In the genomic region with DNA sequence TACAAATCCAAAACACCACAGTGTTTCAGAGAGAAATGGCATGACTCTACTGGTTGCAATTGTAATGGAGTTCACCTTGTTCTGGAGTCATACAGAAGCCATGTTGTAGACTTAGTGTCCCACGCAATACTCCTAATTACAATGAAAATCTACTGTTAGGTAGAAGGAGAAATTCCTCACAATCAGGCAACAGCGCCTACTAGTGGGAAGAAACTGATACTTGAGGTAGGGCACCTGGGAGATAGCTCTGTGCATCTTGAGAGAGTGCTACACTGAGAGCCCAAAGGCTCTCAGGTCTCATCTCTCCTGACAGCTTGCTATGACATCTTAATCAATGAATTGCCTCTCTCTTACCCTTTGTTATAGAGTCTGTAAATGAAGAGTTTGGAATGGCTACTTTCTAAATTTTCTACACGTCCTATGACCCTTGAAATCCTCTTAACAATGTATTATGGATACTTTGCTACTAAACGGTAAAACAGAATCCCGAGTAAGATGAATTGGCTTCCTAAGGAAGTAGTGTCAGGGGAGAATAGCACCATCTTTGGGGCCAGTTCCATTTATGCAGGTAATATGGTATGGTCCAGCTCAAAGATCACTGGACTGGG, we compare ENCODE assay signal across 9 cellular contexts.
DNase-seq lines count a peak whose midpoint lies in the region; ATAC-seq, FAIRE-seq and TF ChIP-seq lines count a peak whose summit lies in the region.
"Had no signal": no experiment of that assay in that cellular context is flagged by ENCODE, and none has a peak within 500 bp of the region (broad histone marks: within the 10 kb centered on the region; RNA-seq: fewer than 3 reads in every experiment).

No MANE protein-coding gene starts in this region.

- DNase-seq in cardiac muscle cell (ENCODE audit: low read depth in 1 of 2, low spot score in 1 of 2), result peak in 1 of 2 donors; percentile 18
- DNase-seq in Right ventricle myocardium superior, result no peak
- no peak for DNase-seq in astrocyte (ENCODE audit: low read depth)
- DNase-seq in mucosa of descending colon, result peak in 1 of 3 donors; percentile 65
- no peak for DNase-seq in NCI-H446 treated with DMSO at 0.1 percent for 48 hours (lab: John Stamatoyannopoulos, UW)
- DNase-seq in mesenchymal stem cell, result no peak

- H4K8ac ChIP-seq in mesenchymal stem cell (ENCODE audit: low read length), result no peak overlapping the region

- no peak overlapping the region for H2AK5ac ChIP-seq in mesenchymal stem cell (ENCODE audit: low read length, severe bottlenecking)

- H2AFZ ChIP-seq in astrocyte (ENCODE audit: low read depth, low read length), result no peak overlapping the region
- H2AFZ ChIP-seq in mesenchymal stem cell (ENCODE audit: low read depth, low read length), result no peak overlapping the region

- H2BK15ac ChIP-seq in mesenchymal stem cell (ENCODE audit: low read depth, poor library complexity, severe bottlenecking), result no peak overlapping the region

- 88% methylated on average over 4 of the region's 5 CpGs for WGBS in mesenchymal stem cell

- no peaks in the 10 kb centered on the region for H3K27me3 Mint-ChIP-seq in astrocyte (ENCODE audit: low read depth, unreplicated experiment)

- H2BK5ac ChIP-seq in mesenchymal stem cell (ENCODE audit: low read depth, low read length, poor library complexity, severe bottlenecking), result no peak overlapping the region

- intact Hi-C loops in Right ventricle myocardium superior (cut with DNase I) (no loop called here), mucosa of descending colon (cut with DNase I, micrococcal nuclease) (no loop called here)

- H3K4me1 Mint-ChIP-seq in astrocyte (ENCODE audit: low read depth, unreplicated experiment), result peaks cover 8% of the 10 kb centered on the region

- no peak overlapping the region for H3K23ac ChIP-seq in mesenchymal stem cell (ENCODE audit: low read length in 2 of 2)

- peaks cover 10% of the 10 kb centered on the region for H3K36me3 Mint-ChIP-seq in astrocyte (ENCODE audit: low read depth, unreplicated experiment)

- H3K27ac ChIP-seq in cardiac muscle cell (no peak overlapping the region), astrocyte (ENCODE audit: low read depth, low read length) (no peak overlapping the region), mesenchymal stem cell (ENCODE audit: low read length, poor library complexity, severe bottlenecking) (no peak overlapping the region)
- H3K27ac ChIP-seq: epithelial cell of prostate had no signal

- H3K4me1 ChIP-seq in cardiac muscle cell (ENCODE audit: low read depth) (no peaks in the 10 kb centered on the region), astrocyte (ENCODE audit: insufficient read depth, low read length) (peaks cover 3% of the 10 kb centered on the region), mucosa of descending colon (ENCODE audit: low read depth) (no peaks in the 10 kb centered on the region), mesenchymal stem cell (ENCODE audit: control insufficient read depth, insufficient read depth, low read depth, low read length) (no peaks in the 10 kb centered on the region)

- no peak overlapping the region for H4K91ac ChIP-seq in mesenchymal stem cell (ENCODE audit: low read length)

- peak; percentile 72 for FAIRE-seq in astrocyte (lab: Jason Lieb, UNC)

- H3K4me2 ChIP-seq in astrocyte (ENCODE audit: low read length) (no peak overlapping the region), mesenchymal stem cell (ENCODE audit: low read length, poor library complexity, severe bottlenecking) (no peak overlapping the region)

- H3K9me3 ChIP-seq in cardiac muscle cell (ENCODE audit: low read depth), result no peaks in the 10 kb centered on the region
- no peaks in the 10 kb centered on the region for H3K9me3 ChIP-seq in astrocyte (ENCODE audit: insufficient read depth, low read depth, low read length)
- H3K9me3 ChIP-seq in mucosa of descending colon, result no peaks in the 10 kb centered on the region
- H3K9me3 ChIP-seq in mesenchymal stem cell (ENCODE audit: control insufficient read depth, low read length), result no peaks in the 10 kb centered on the region

- H3K14ac ChIP-seq in mesenchymal stem cell (ENCODE audit: low read length in 2 of 2), result no peak overlapping the region

- peaks cover under 1% of the 10 kb centered on the region for H3K79me2 ChIP-seq in astrocyte (ENCODE audit: insufficient read depth, low read length)

- no peak overlapping the region for H3K18ac ChIP-seq in mesenchymal stem cell (ENCODE audit: low read depth in 1 of 2, low read length in 2 of 2)

- no peak overlapping the region for H3K4ac ChIP-seq in mesenchymal stem cell (ENCODE audit: low read depth in 1 of 2, low read length in 2 of 2)

- H3K36me3 ChIP-seq in cardiac muscle cell, result no peaks in the 10 kb centered on the region
- H3K36me3 ChIP-seq in astrocyte (ENCODE audit: insufficient read depth, low read length), result no peaks in the 10 kb centered on the region
- no peaks in the 10 kb centered on the region for H3K36me3 ChIP-seq in mucosa of descending colon (ENCODE audit: low read depth)
- no peaks in the 10 kb centered on the region for H3K36me3 ChIP-seq in mesenchymal stem cell (ENCODE audit: control insufficient read depth in 1 of 2, insufficient read depth in 2 of 2, low read depth in 1 of 2, low read length in 2 of 2)

- ATAC-seq in Right ventricle myocardium superior (ENCODE audit: poor library complexity), result no peak
- ATAC-seq in SK-N-SH treated with all-trans-retinoic acid at 6 μM for 48 hours, result 0 out of 3 replicates have a peak, but pooled peaks have one; percentile 42
- ATAC-seq in mucosa of descending colon, result peak; percentile 74
- ATAC-seq in HG02870 (IDR thresholded peaks at IDR 0.05; ENCODE audit: unreplicated experiment), result no peak

- H3K9ac ChIP-seq in astrocyte (ENCODE audit: low read length) (no peak overlapping the region), mesenchymal stem cell (ENCODE audit: low read length) (no peak overlapping the region)

- H3K9me3 Mint-ChIP-seq in astrocyte (ENCODE audit: unreplicated experiment), result peaks cover 3% of the 10 kb centered on the region

- TF ChIP-seq CTCF in cardiac muscle cell (IDR thresholded peaks at IDR 0.05; ENCODE audit: low read depth, low read length) (peak; percentile 37), astrocyte (IDR thresholded peaks at IDR 0.05; ENCODE audit: insufficient read depth, low read depth, low read length) (peak; percentile 43), mucosa of descending colon (IDR thresholded peaks at IDR 0.05) (peak; percentile 34)

- peaks cover 33% of the 10 kb centered on the region for H4K20me1 ChIP-seq in astrocyte (ENCODE audit: insufficient read depth, low read length)

- H3K27me3 ChIP-seq in cardiac muscle cell, result no peaks in the 10 kb centered on the region
- H3K27me3 ChIP-seq in astrocyte (ENCODE audit: insufficient read depth, low read length), result no peaks in the 10 kb centered on the region
- no peaks in the 10 kb centered on the region for H3K27me3 ChIP-seq in mesenchymal stem cell (ENCODE audit: control insufficient read depth in 1 of 2, insufficient read depth in 1 of 2, low read length in 2 of 2)

- H3K4me3 ChIP-seq in cardiac muscle cell, result no peak overlapping the region
- H3K4me3 ChIP-seq in astrocyte (ENCODE audit: insufficient read depth, low read depth, low read length), result no peak overlapping the region
- no peak overlapping the region for H3K4me3 ChIP-seq in mucosa of descending colon
- H3K4me3 ChIP-seq in mesenchymal stem cell (ENCODE audit: insufficient read depth in 1 of 2, low read depth in 1 of 2, low read length in 2 of 2), result no peak overlapping the region

- no peak overlapping the region for H2BK12ac ChIP-seq in mesenchymal stem cell (ENCODE audit: low read length in 2 of 2)

- H3K27ac Mint-ChIP-seq in astrocyte (ENCODE audit: unreplicated experiment), result peak overlapping the region; percentile 13

- no peak overlapping the region for H3K4me3 Mint-ChIP-seq in astrocyte (ENCODE audit: unreplicated experiment)

- no peak overlapping the region for H2BK120ac ChIP-seq in mesenchymal stem cell (ENCODE audit: low read depth, low read length)

- H3K79me1 ChIP-seq in mesenchymal stem cell (replicated peaks; ENCODE audit: low read length, poor library complexity, severe bottlenecking), result peaks cover 10% of the 10 kb centered on the region

TF ChIP-seq in SK-N-SH treated with all-trans-retinoic acid at 6 μM for 48 hours, 23 proteins besides CTCF, POLR2A, EP300 and RAD21:
- TF ChIP-seq CSDC2 (CRISPR knock-in tag; IDR thresholded peaks at IDR 0.05), result no peak
- TF ChIP-seq RARB (CRISPR knock-in tag; IDR thresholded peaks at IDR 0.05), result no peak
- TF ChIP-seq POU6F1 (CRISPR knock-in tag; IDR thresholded peaks at IDR 0.05; ENCODE audit: borderline replicate concordance, low read depth), result no peak
- TF ChIP-seq ZFP30 (CRISPR knock-in tag; IDR thresholded peaks at IDR 0.05), result no peak

Comparison
In these comparisons a context has a peak if more than half of its experiments do, and no peak if none do; other contexts are left out.
1. ATAC-seq: peak in SK-N-SH treated with all-trans-retinoic acid at 6 μM for 48 hours (single experiment) and mucosa of descending colon (single experiment); none in Right ventricle myocardium superior (single experiment) and HG02870 (single experiment).
2. Peak in every context shown above with its lines, with median percentiles within 50 percentile points of each other: CTCF ChIP-seq.